ENCODE assay signal across 23 cellular contexts in genomic region chr14:101635238-101636080, GRCh38.
DNase-seq lines count a peak whose midpoint lies in the region; ATAC-seq and TF ChIP-seq lines count a peak whose summit lies in the region.
"Had no signal": no experiment of that assay in that cellular context is flagged by ENCODE, and none has a peak within 500 bp of the region (broad histone marks: within the 10 kb centered on the region; RNA-seq: fewer than 3 reads in every experiment).

No MANE protein-coding gene starts in this region.

- peaks cover 9% of the 10 kb centered on the region for H3K4me1 Mint-ChIP-seq in activated CD8-positive, alpha-beta T cell treated with anti-CD3 and anti-CD28 coated beads for 36 hours (ENCODE audit: low read depth)
- H3K4me1 Mint-ChIP-seq in activated CD8-positive, alpha-beta T cell treated with anti-CD3 and anti-CD28 coated beads, Interleukin-2, amount 10 ng/mL, durations not matched to agents 7 days and 5 days (ENCODE audit: low read depth) = no peaks in the 10 kb centered on the region
- H3K4me1 Mint-ChIP-seq: activated B cell treated with CpG ODN at 0.5 μM for 24 hours had no signal

- POLR2A ChIA-PET in activated CD8-positive, alpha-beta T cell treated with anti-CD3 and anti-CD28 coated beads for 36 hours (lab: Charles Lee) = interaction anchor here (0.6 kb wide), 1 partner anchor 37 kb away, joined by 3 read pairs; no protein-coding TSS in a partner anchor
- POLR2A ChIA-PET in activated CD8-positive, alpha-beta T cell treated with anti-CD3 and anti-CD28 coated beads, Interleukin-2, amount 10 ng/mL, durations not matched to agents 7 days and 5 days (lab: Charles Lee) = no interaction called here

- no peaks in the 10 kb centered on the region for H3K4me1 ChIP-seq in HAP-1
- H3K4me1 ChIP-seq: psoas muscle, tibial artery had no signal

- no peak overlapping the region for H3K4me3 Mint-ChIP-seq in activated CD8-positive, alpha-beta T cell treated with anti-CD3 and anti-CD28 coated beads for 36 hours
- H3K4me3 Mint-ChIP-seq in activated CD8-positive, alpha-beta T cell treated with anti-CD3 and anti-CD28 coated beads, Interleukin-2, amount 10 ng/mL, durations not matched to agents 7 days and 5 days = no peak overlapping the region
- H3K4me3 Mint-ChIP-seq: activated B cell treated with CpG ODN at 0.5 μM for 24 hours; effector memory CD8-positive, alpha-beta T cell had no signal

- no peaks in the 10 kb centered on the region for H3K36me3 ChIP-seq in HAP-1 (replicated peaks)
- H3K36me3 ChIP-seq: BLaER1, tibial artery had no signal

- H3K27me3 ChIP-seq in HAP-1 (ENCODE audit: low read depth) = peaks cover 3% of the 10 kb centered on the region; the same call in 1 of the 2 replicates
- H3K27me3 ChIP-seq: BLaER1 had no signal

- DNase-seq in activated CD8-positive, alpha-beta T cell treated with anti-CD3 and anti-CD28 coated beads for 36 hours = no peak
- no peak for DNase-seq in activated CD8-positive, alpha-beta T cell treated with anti-CD3 and anti-CD28 coated beads, Interleukin-2, amount 10 ng/mL, durations not matched to agents 7 days and 5 days
- DNase-seq in retinal pigment epithelial cell (ENCODE audit: low read depth) (no peak), T-helper 2 cell (no peak), HAP-1 (ENCODE audit: low spot score in 2 of 2) (no peak), NCI-H510A (lab: John Stamatoyannopoulos, UW) (no peak)
- DNase-seq: activated B cell treated with CpG ODN at 0.5 μM for 24 hours; DND-41; effector memory CD8-positive, alpha-beta T cell; IMR-90; NCI-H1105; NCI-H2081; NCI-H446; NK-92 treated with Interleukin-12 subunit alpha and Interleukin-12 subunit beta, amount 100 ng/mL, for 24 hours; psoas muscle; small intestine; T-helper 9 cell; tibial artery had no signal

- ATAC-seq in activated CD8-positive, alpha-beta T cell treated with anti-CD3 and anti-CD28 coated beads for 36 hours = peak; percentile 21
- no peak for ATAC-seq in activated CD8-positive, alpha-beta T cell treated with anti-CD3 and anti-CD28 coated beads, Interleukin-2, amount 10 ng/mL, durations not matched to agents 7 days and 5 days
- ATAC-seq in HG02973 (IDR thresholded peaks at IDR 0.05; ENCODE audit: unreplicated experiment) = peak; percentile 14
- ATAC-seq: effector memory CD8-positive, alpha-beta T cell; psoas muscle had no signal

- no peak overlapping the region for H3K4me3 ChIP-seq in retinal pigment epithelial cell (ENCODE audit: low read length)
- H3K4me3 ChIP-seq in HAP-1 = no peak overlapping the region
- H3K4me3 ChIP-seq: BLaER1, psoas muscle, tibial artery had no signal

- intact Hi-C loops in activated CD8-positive, alpha-beta T cell treated with anti-CD3 and anti-CD28 coated beads for 36 hours (cut with micrococcal nuclease) = no loop called here

- H3K27me3 Mint-ChIP-seq in activated CD8-positive, alpha-beta T cell treated with anti-CD3 and anti-CD28 coated beads for 36 hours = peaks cover 13% of the 10 kb centered on the region
- H3K27me3 Mint-ChIP-seq in activated CD8-positive, alpha-beta T cell treated with anti-CD3 and anti-CD28 coated beads, Interleukin-2, amount 10 ng/mL, durations not matched to agents 7 days and 5 days (ENCODE audit: low read depth) = peaks cover 21% of the 10 kb centered on the region

- H3K27ac ChIP-seq in cingulate gyrus (ENCODE audit: low read depth, low read length) = peak overlapping the region; percentile 10
- H3K27ac ChIP-seq: BLaER1, psoas muscle, RWPE1, tibial artery had no signal

- no peak overlapping the region for H3K27ac Mint-ChIP-seq in activated CD8-positive, alpha-beta T cell treated with anti-CD3 and anti-CD28 coated beads for 36 hours
- H3K27ac Mint-ChIP-seq in activated CD8-positive, alpha-beta T cell treated with anti-CD3 and anti-CD28 coated beads, Interleukin-2, amount 10 ng/mL, durations not matched to agents 7 days and 5 days = no peak overlapping the region
- H3K27ac Mint-ChIP-seq: activated B cell treated with CpG ODN at 0.5 μM for 24 hours; effector memory CD8-positive, alpha-beta T cell had no signal

- no peaks in the 10 kb centered on the region for H3K36me3 Mint-ChIP-seq in activated CD8-positive, alpha-beta T cell treated with anti-CD3 and anti-CD28 coated beads for 36 hours (ENCODE audit: low read depth)
- no peaks in the 10 kb centered on the region for H3K36me3 Mint-ChIP-seq in activated CD8-positive, alpha-beta T cell treated with anti-CD3 and anti-CD28 coated beads, Interleukin-2, amount 10 ng/mL, durations not matched to agents 7 days and 5 days (ENCODE audit: low read depth)
- H3K36me3 Mint-ChIP-seq: activated naive CD4-positive, alpha-beta T cell treated with anti-CD3 and anti-CD28 coated beads, Interleukin-2, amount 50 U/mL, for 72 hours had no signal

- H3K9me3 Mint-ChIP-seq in activated CD8-positive, alpha-beta T cell treated with anti-CD3 and anti-CD28 coated beads for 36 hours = no peaks in the 10 kb centered on the region
- H3K9me3 Mint-ChIP-seq in activated CD8-positive, alpha-beta T cell treated with anti-CD3 and anti-CD28 coated beads, Interleukin-2, amount 10 ng/mL, durations not matched to agents 7 days and 5 days (ENCODE audit: insufficient read depth) = no peaks in the 10 kb centered on the region
- H3K9me3 Mint-ChIP-seq: activated B cell treated with CpG ODN at 0.5 μM for 24 hours; activated naive CD4-positive, alpha-beta T cell treated with anti-CD3 and anti-CD28 coated beads, Interleukin-2, amount 50 U/mL, for 72 hours; effector memory CD8-positive, alpha-beta T cell had no signal

- in situ Hi-C loops in HAP-1 (cut with MboI; ENCODE audit: low sequenced_read_pairs) = loop anchor here (25.0 kb wide), 1 partner anchor 973 kb away; no protein-coding TSS in a partner anchor

- CTCF ChIA-PET in activated CD8-positive, alpha-beta T cell treated with anti-CD3 and anti-CD28 coated beads for 36 hours (lab: Charles Lee) = no interaction called here
- CTCF ChIA-PET in activated CD8-positive, alpha-beta T cell treated with anti-CD3 and anti-CD28 coated beads, Interleukin-2, amount 10 ng/mL, durations not matched to agents 7 days and 5 days (lab: Charles Lee) = no interaction called here

- no peak for TF ChIP-seq CTCF in activated CD8-positive, alpha-beta T cell treated with anti-CD3 and anti-CD28 coated beads for 36 hours (IDR thresholded peaks at IDR 0.05)
- peak; percentile 4 for TF ChIP-seq CTCF in retinal pigment epithelial cell (conservative IDR thresholded peaks at IDR 0.05; ENCODE audit: low read depth, low read length)

- no peaks in the 10 kb centered on the region for H3K9me3 ChIP-seq in HAP-1
- H3K9me3 ChIP-seq: psoas muscle, tibial artery had no signal
